14 cellular contexts compared by ENCODE assay signal in the genomic region with DNA sequence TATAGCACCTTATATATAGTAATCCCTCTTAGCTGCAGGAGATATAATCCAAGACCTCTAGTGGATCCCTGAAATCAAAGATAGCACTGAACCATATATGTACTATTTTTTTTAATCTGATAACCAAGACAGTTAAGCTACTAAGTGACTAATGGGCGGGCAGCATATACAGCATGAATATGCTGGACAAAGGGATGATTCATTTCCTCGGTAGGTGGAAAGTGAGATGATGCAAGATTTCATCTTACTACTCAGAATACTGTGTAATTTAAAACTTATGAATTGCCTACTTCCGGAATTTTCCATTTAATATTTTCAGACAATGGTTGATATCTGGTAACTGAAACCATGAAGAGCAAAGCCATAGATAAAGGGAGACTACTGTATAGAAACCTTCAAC. TPM values are rescaled to one million over a fixed set of nuclear protein-coding genes. Genes with fewer than 3 reads are reported as not detected.
DNase-seq lines count a peak whose midpoint lies in the region; ATAC-seq and TF ChIP-seq lines count a peak whose summit lies in the region.
"Had no signal": no experiment of that assay in that cellular context is flagged by ENCODE, and none has a peak within 500 bp of the region (broad histone marks: within the 10 kb centered on the region; RNA-seq: fewer than 3 reads in every experiment).

No MANE protein-coding gene starts in this region.

- no peak overlapping the region for H3K4me2 ChIP-seq in IMR-90 (ENCODE audit: low read depth, low read length)
- H3K4me2 ChIP-seq: BLaER1 had no signal

- H3K79me1 ChIP-seq in IMR-90 (ENCODE audit: low read depth in 1 of 2, low read length in 2 of 2), result no peaks in the 10 kb centered on the region

- TF ChIP-seq CTCF in BJ (IDR thresholded peaks at IDR 0.05; ENCODE audit: insufficient read depth, low read depth, low read length), result no peak
- no peak for TF ChIP-seq CTCF in IMR-90 (conservative IDR thresholded peaks at IDR 0.05; ENCODE audit: low read depth, low read length)
- TF ChIP-seq CTCF in foreskin fibroblast (IDR thresholded peaks at IDR 0.05; ENCODE audit: low read depth, low read length), result no peak
- TF ChIP-seq CTCF in esophagus squamous epithelium (IDR thresholded peaks at IDR 0.05), result no peak

- H3K9me1 ChIP-seq in IMR-90 (ENCODE audit: insufficient read depth, low read length), result no peaks in the 10 kb centered on the region

- DNase-seq in BJ (ENCODE audit: low read depth) (peak; percentile 9), IMR-90 (peak; percentile 60), amniotic epithelial cell (ENCODE audit: low read depth) (peak; percentile 74), foreskin fibroblast (peak; percentile 77 to 89), amygdala (lab: John Stamatoyannopoulos, UW) (no peak), esophagus squamous epithelium (lab: John Stamatoyannopoulos, UW) (no peak), 8988T (no peak)
- DNase-seq: activated CD4-positive, alpha-beta T cell treated with anti-CD3 and anti-CD28 coated beads for 4 hours; stimulated activated naive CD8-positive, alpha-beta T cell treated with anti-CD3 and anti-CD28 coated beads, Interleukin-15, Interleukin-2, amounts not matched to agents 100 U/mL and 50 U/mL, for 24 hours; T-cell had no signal

- no peak overlapping the region for H3K56ac ChIP-seq in IMR-90 (ENCODE audit: extremely low read depth, insufficient read depth, low read length)

- H3K9ac ChIP-seq in IMR-90 (ENCODE audit: low read depth, low read length), result no peak overlapping the region
- H3K9ac ChIP-seq: BLaER1 had no signal

- H3K4me3 ChIP-seq in BJ (ENCODE audit: low read depth, low read length), result no peak overlapping the region
- H3K4me3 ChIP-seq in IMR-90 (ENCODE audit: insufficient read depth, low read depth, low read length), result no peak overlapping the region
- no peak overlapping the region for H3K4me3 ChIP-seq in foreskin fibroblast (ENCODE audit: low read depth in 1 of 2, low read length in 2 of 2)
- no peak overlapping the region for H3K4me3 ChIP-seq in esophagus squamous epithelium
- H3K4me3 ChIP-seq: BLaER1, lung had no signal

- no peak overlapping the region for H2AK9ac ChIP-seq in IMR-90 (replicated peaks; ENCODE audit: low read depth, low read length, poor library complexity)

- H2BK5ac ChIP-seq in IMR-90 (ENCODE audit: low read depth, low read length, poor library complexity, severe bottlenecking), result no peak overlapping the region

- no peak overlapping the region for H2BK120ac ChIP-seq in IMR-90 (ENCODE audit: low read depth, low read length)

- H3K36me3 ChIP-seq in BJ (ENCODE audit: control insufficient read depth, insufficient read depth, low read length) (no peaks in the 10 kb centered on the region), IMR-90 (ENCODE audit: control insufficient read depth, insufficient read depth, low read length) (no peaks in the 10 kb centered on the region), esophagus squamous epithelium (no peaks in the 10 kb centered on the region)
- H3K36me3 ChIP-seq: BLaER1 had no signal

- dilution Hi-C loops in IMR-90 (cut with HindIII; ENCODE audit: low sequenced_read_pairs, unreplicated experiment), result no loop called here

- no peak overlapping the region for H3K14ac ChIP-seq in IMR-90 (replicated peaks; ENCODE audit: low read depth, low read length)

- WGBS in IMR-90 (ENCODE audit: extremely low coverage in 2 of 2, insufficient read length in 1 of 2), 2 experiments, result no CpG with 5 or more reads among the region's 3 CpGs
- WGBS in esophagus squamous epithelium, 2 donors, result 32 to 53% methylated on average over 3 of the region's 3 CpGs

- H3K23ac ChIP-seq in IMR-90 (ENCODE audit: low read depth, low read length), result no peak overlapping the region

- H4K8ac ChIP-seq in IMR-90 (ENCODE audit: low read depth in 2 of 2, low read length in 2 of 2), result no peak overlapping the region

- no peak overlapping the region for H3K18ac ChIP-seq in IMR-90 (ENCODE audit: low read depth, low read length)

- no peaks in the 10 kb centered on the region for H3K27me3 ChIP-seq in BJ (ENCODE audit: control insufficient read depth, insufficient read depth, low read length)
- H3K27me3 ChIP-seq in IMR-90 (ENCODE audit: control insufficient read depth, insufficient read depth, low read length), result no peaks in the 10 kb centered on the region
- peaks cover 0 to 17% (median 0%) of the 10 kb centered on the region in 4 donors for H3K27me3 ChIP-seq in esophagus squamous epithelium
- H3K27me3 ChIP-seq: BLaER1 had no signal

- no peak for ATAC-seq in IMR-90 (ENCODE audit: low read depth)
- no peak for ATAC-seq in GM21360 (IDR thresholded peaks at IDR 0.05; ENCODE audit: unreplicated experiment)
- ATAC-seq: activated T-helper 17 cell treated with anti-CD3 and anti-CD28 coated beads, Interleukin-2, amount 50 U/mL, for 72 hours; stimulated activated naive CD8-positive, alpha-beta T cell treated with anti-CD3 and anti-CD28 coated beads, Interleukin-15, Interleukin-2, amounts not matched to agents 100 U/mL and 50 U/mL, for 24 hours; T-cell had no signal

- H4K20me1 ChIP-seq in IMR-90 (ENCODE audit: insufficient read depth, low read length), result no peaks in the 10 kb centered on the region
- H4K20me1 ChIP-seq: BLaER1 had no signal

- no peak overlapping the region for H4K91ac ChIP-seq in IMR-90 (ENCODE audit: insufficient read depth, low read depth, low read length)

- no peak overlapping the region for H2AK5ac ChIP-seq in IMR-90 (ENCODE audit: low read depth, low read length)

- H3K4ac ChIP-seq in IMR-90 (ENCODE audit: low read depth, low read length), result no peak overlapping the region

- TF ChIP-seq POLR2A in IMR-90 (IDR thresholded peaks at IDR 0.05; ENCODE audit: low read depth, low read length) (no peak), esophagus squamous epithelium (IDR thresholded peaks at IDR 0.05) (no peak)

- H3K9me3 ChIP-seq in IMR-90 (ENCODE audit: control insufficient read depth, insufficient read depth, low read length), result no peaks in the 10 kb centered on the region
- peaks cover 0 to 7% (median 0%) of the 10 kb centered on the region in 3 donors for H3K9me3 ChIP-seq in esophagus squamous epithelium

- no peak overlapping the region for H4K5ac ChIP-seq in IMR-90 (ENCODE audit: low read depth, low read length)

- CTCF ChIA-PET in BJ (lab: Yijun Ruan, JAX) (interaction anchor here (0.5 to 0.9 kb wide), 4 partner anchors 9 to 238 kb away, joined by 3 read pairs; no protein-coding TSS in a partner anchor), IMR-90 (lab: Yijun Ruan, JAX) (no interaction called here)

- TF ChIP-seq RAD21 in IMR-90 (IDR thresholded peaks at IDR 0.05; ENCODE audit: low read length), result no peak

- H3K27ac ChIP-seq in IMR-90 (ENCODE audit: insufficient read depth, low read length) (no peak overlapping the region), esophagus squamous epithelium (no peak overlapping the region)
- H3K27ac ChIP-seq: BLaER1 had no signal

- intact Hi-C loops in IMR-90 (cut with micrococcal nuclease) (loop anchor here (10.0 kb wide), 1 partner anchor 142 kb away; no protein-coding TSS in a partner anchor), esophagus squamous epithelium (cut with DNase I) (no loop called here)

- H2BK15ac ChIP-seq in IMR-90 (ENCODE audit: low read depth, low read length), result no peak overlapping the region

- in situ Hi-C loops in IMR-90 (cut with MboI; ENCODE audit: low sequenced_read_pairs), result no loop called here

- POLR2A ChIA-PET in BJ (lab: Charles Lee), result interaction anchor here (0.7 kb wide), 1 partner anchor 372 kb away, joined by 6 read pairs; no protein-coding TSS in a partner anchor
- POLR2A ChIA-PET in IMR-90 (lab: Charles Lee; ENCODE audit: unreplicated experiment), result no interaction called here

- no peaks in the 10 kb centered on the region for H3K4me1 ChIP-seq in IMR-90 (ENCODE audit: control insufficient read depth, insufficient read depth, low read length)
- no peaks in the 10 kb centered on the region for H3K4me1 ChIP-seq in esophagus squamous epithelium
- H3K4me1 ChIP-seq: BLaER1 had no signal

- H2AFZ ChIP-seq in IMR-90 (replicated peaks; ENCODE audit: low read length, poor library complexity), result no peak overlapping the region

- no TSS peak for BruUV-seq in IMR-90 (replicated peaks; lab: Mats Ljungman, UMichigan)

- H2BK20ac ChIP-seq in IMR-90 (ENCODE audit: low read depth, low read length), result no peak overlapping the region

TF ChIP-seq in IMR-90, 13 proteins besides CTCF, POLR2A, EP300 and RAD21:
- TF ChIP-seq CEBPB (IDR thresholded peaks at IDR 0.05; ENCODE audit: low read depth, low read length) (peak; percentile 79), CHD1 (IDR thresholded peaks at IDR 0.05; ENCODE audit: low read depth, low read length) (no peak), RFX5 (IDR thresholded peaks at IDR 0.05; ENCODE audit: low read depth, low read length) (no peak), MAFK (IDR thresholded peaks at IDR 0.05; ENCODE audit: low read depth, low read length) (no peak), SMC3 (IDR thresholded peaks at IDR 0.05; ENCODE audit: low read depth, low read length) (no peak), FOS (IDR thresholded peaks at IDR 0.05; ENCODE audit: low read depth, low read length) (no peak)
- TF ChIP-seq, protein P1, sequence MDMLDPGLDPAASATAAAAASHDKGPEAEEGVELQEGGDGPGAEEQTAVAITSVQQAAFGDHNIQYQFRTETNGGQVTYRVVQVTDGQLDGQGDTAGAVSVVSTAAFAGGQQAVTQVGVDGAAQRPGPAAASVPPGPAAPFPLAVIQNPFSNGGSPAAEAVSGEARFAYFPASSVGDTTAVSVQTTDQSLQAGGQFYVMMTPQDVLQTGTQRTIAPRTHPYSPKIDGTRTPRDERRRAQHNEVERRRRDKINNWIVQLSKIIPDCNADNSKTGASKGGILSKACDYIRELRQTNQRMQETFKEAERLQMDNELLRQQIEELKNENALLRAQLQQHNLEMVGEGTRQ (IDR thresholded peaks at IDR 0.05; ENCODE audit: low read depth, low read length), result no peak

RNA-seq across cellular contexts. Expression of gene PRMT8, which starts 36.2 kb away (rescaled TPM):
- polyA plus RNA-seq in BJ (2011; rRNA removed) (not detected in 2 replicates), IMR-90 (2012; rRNA removed) (not detected in 2 replicates)
- 0.09 TPM in 1 of 2 replicates, not detected in the other for polyA minus RNA-seq in BJ (2011; rRNA and poly(A)+ RNA removed)
- total RNA-seq in IMR-90 (2012; rRNA removed) (not detected in 2 replicates), esophagus squamous epithelium (not detected)
- polyA plus RNA-seq in IMR-90 (2012; cell fraction: cytosol; rRNA removed), result not detected in 2 replicates
- not detected in 2 replicates for polyA plus RNA-seq in IMR-90 (2012; cell fraction: nucleus; rRNA removed; ENCODE audit: low replicate concordance)
- total RNA-seq: activated T-helper 17 cell treated with anti-CD3 and anti-CD28 coated beads, Interleukin-2, amount 50 U/mL, for 72 hours; T-cell had no signal

Comparison
In these comparisons a context has a peak if more than half of its experiments do, and no peak if none do; other contexts are left out.
1. DNase-seq: peak in BJ (single experiment), IMR-90 (single experiment), amniotic epithelial cell (single experiment) and foreskin fibroblast (2 of 2); none in amygdala (0 of 56), esophagus squamous epithelium (single experiment) and 8988T (single experiment).